ENCODE assay signal across 1 cellular context in genomic region chr11:106238704-106239360, GRCh38.
TF ChIP-seq lines count a peak whose summit lies in the region.

No MANE protein-coding gene starts in this region.

TF ChIP-seq in K562, 482 proteins besides CTCF, POLR2A, EP300 and RAD21 (continued from another document):
- TF ChIP-seq ZNF318 (IDR thresholded peaks at IDR 0.05; ENCODE audit: borderline replicate concordance in 1 of 2, low read depth in 1 of 2), result no peak
- no peak for TF ChIP-seq ZNF592 (IDR thresholded peaks at IDR 0.05)
- peak; percentile 54 for TF ChIP-seq C11orf30 (IDR thresholded peaks at IDR 0.05; ENCODE audit: low read depth)
- TF ChIP-seq MAFG (tag; conservative IDR thresholded peaks at IDR 0.05), result peak; percentile 56
- TF ChIP-seq ZNF316 (IDR thresholded peaks at IDR 0.05), result peak; percentile 82
- no peak for TF ChIP-seq TFE3 (CRISPR knock-in tag; IDR thresholded peaks at IDR 0.05)
- TF ChIP-seq GTF2B (IDR thresholded peaks at IDR 0.05; ENCODE audit: extremely low read depth, insufficient read length), result no peak
- no peak for TF ChIP-seq NCOA2 (IDR thresholded peaks at IDR 0.05; ENCODE audit: partially characterized antibody in 2 of 2)
- TF ChIP-seq ZNF408 (CRISPR knock-in tag; IDR thresholded peaks at IDR 0.05; ENCODE audit: low read depth), result no peak
- TF ChIP-seq TAL1 (IDR thresholded peaks at IDR 0.05), result no peak
- TF ChIP-seq TCF7L2 (IDR thresholded peaks at IDR 0.05; ENCODE audit: low read depth, low read length), result no peak
- no peak for TF ChIP-seq ZNF274 (IDR thresholded peaks at IDR 0.05; ENCODE audit: borderline replicate concordance, low read depth, low read length)
- TF ChIP-seq NCOA6 (IDR thresholded peaks at IDR 0.05), result no peak
- no peak for TF ChIP-seq U2AF2 (optimal IDR thresholded peaks at IDR 0.05; ENCODE audit: low read depth, low read length)
- no peak for TF ChIP-seq STAT5B (CRISPR knock-in tag; IDR thresholded peaks at IDR 0.05)
- TF ChIP-seq ZBTB5 (IDR thresholded peaks at IDR 0.05), result no peak
- TF ChIP-seq TARDBP (IDR thresholded peaks at IDR 0.05), result no peak
TF ChIP-seq in K562: peak in this region for 5.
